In genomic region chr4:117064297-117064696, GRCh38 we compare ENCODE assay signal across 27 cellular contexts. TPM values are rescaled to one million over a fixed set of nuclear protein-coding genes. Genes with fewer than 3 reads are reported as not detected.
DNase-seq lines count a peak whose midpoint lies in the region; ATAC-seq and TF ChIP-seq lines count a peak whose summit lies in the region.
"Had no signal": no experiment of that assay in that cellular context is flagged by ENCODE, and none has a peak within 500 bp of the region (broad histone marks: within the 10 kb centered on the region; RNA-seq: fewer than 3 reads in every experiment).

No MANE protein-coding gene starts in this region.

- DNase-seq in HT1080 (ENCODE audit: low read depth) (peak; percentile 70), fibroblast of the aortic adventitia (ENCODE audit: low read depth) (peak; percentile 2), T-helper 17 cell (no peak), NCI-H1694 treated with DMSO at 0.1 percent for 48 hours (lab: John Stamatoyannopoulos, UW) (no peak)
- no peak for DNase-seq in activated CD4-positive, alpha-beta T cell treated with anti-CD3 and anti-CD28 coated beads for 48 hours
- DNase-seq: activated CD4-positive, alpha-beta T cell treated with anti-CD3 and anti-CD28 coated beads, Interleukin-2, amount 10 ng/mL, durations not matched to agents 7 days and 5 days; activated T-cell treated with anti-CD3 and anti-CD28 coated beads, Interleukin-2, amount 50 U/mL, for 48 hours; effector memory CD8-positive, alpha-beta T cell; foreskin melanocyte; HCEC 1CT; mesendoderm; NCI-H1417 treated with DMSO at 0.1 percent for 48 hours; NCI-H2081 treated with DMSO at 0.1 percent for 48 hours; NCI-H345; NCI-H748 treated with DMSO at 0.1 percent for 48 hours; nucleus accumbens; stimulated activated naive CD8-positive, alpha-beta T cell treated with anti-CD3 and anti-CD28 coated beads, Interleukin-15, Interleukin-2, amounts not matched to agents 100 U/mL and 50 U/mL, for 24 hours; testis; WERI-Rb-1 had no signal

- no peaks in the 10 kb centered on the region for H3K36me3 Mint-ChIP-seq in stimulated activated memory B cell treated with anti-CD40 and anti-IgM and Interleukin-4, amounts not matched to agents 10 μg/mL and 1 μg/mL and 100 μg/mL, for 72 hours
- H3K36me3 Mint-ChIP-seq in T-helper 17 cell (ENCODE audit: low read depth), result no peaks in the 10 kb centered on the region

- no peak for TF ChIP-seq CTCF in fibroblast of the aortic adventitia (IDR thresholded peaks at IDR 0.05; ENCODE audit: insufficient read depth, low read length)

- H3K4me3 Mint-ChIP-seq in stimulated activated memory B cell treated with anti-CD40 and anti-IgM and Interleukin-4, amounts not matched to agents 10 μg/mL and 1 μg/mL and 100 μg/mL, for 72 hours, result no peak overlapping the region
- H3K4me3 Mint-ChIP-seq in T-helper 17 cell, result no peak overlapping the region
- H3K4me3 Mint-ChIP-seq: activated CD4-positive, alpha-beta T cell treated with anti-CD3 and anti-CD28 coated beads, Interleukin-2, amount 10 ng/mL, durations not matched to agents 7 days and 5 days; effector memory CD8-positive, alpha-beta T cell had no signal

- H3K27ac Mint-ChIP-seq in stimulated activated memory B cell treated with anti-CD40 and anti-IgM and Interleukin-4, amounts not matched to agents 10 μg/mL and 1 μg/mL and 100 μg/mL, for 72 hours, result no peak overlapping the region
- no peak overlapping the region for H3K27ac Mint-ChIP-seq in T-helper 17 cell
- H3K27ac Mint-ChIP-seq: activated CD4-positive, alpha-beta T cell treated with anti-CD3 and anti-CD28 coated beads, Interleukin-2, amount 10 ng/mL, durations not matched to agents 7 days and 5 days; effector memory CD8-positive, alpha-beta T cell had no signal

- H3K9me3 ChIP-seq in T-helper 17 cell (ENCODE audit: control insufficient read depth, low read length, poor library complexity, severe bottlenecking), result no peaks in the 10 kb centered on the region
- H3K9me3 ChIP-seq: prostate gland, testis had no signal

- H3K4me1 Mint-ChIP-seq in stimulated activated memory B cell treated with anti-CD40 and anti-IgM and Interleukin-4, amounts not matched to agents 10 μg/mL and 1 μg/mL and 100 μg/mL, for 72 hours, result no peaks in the 10 kb centered on the region
- H3K4me1 Mint-ChIP-seq in T-helper 17 cell, result no peaks in the 10 kb centered on the region
- H3K4me1 Mint-ChIP-seq: activated CD4-positive, alpha-beta T cell treated with anti-CD3 and anti-CD28 coated beads, Interleukin-2, amount 10 ng/mL, durations not matched to agents 7 days and 5 days had no signal

- peak; percentile 73 for ATAC-seq in SK-N-SH treated with all-trans-retinoic acid at 6 μM for 48 hours
- peak; percentile 20 for ATAC-seq in stimulated activated memory B cell treated with anti-CD40 and anti-IgM and Interleukin-4, amounts not matched to agents 10 μg/mL and 1 μg/mL and 100 μg/mL, for 72 hours
- ATAC-seq in GM21528 (IDR thresholded peaks at IDR 0.05; ENCODE audit: low FRiP score, unreplicated experiment), result no peak
- no peak for ATAC-seq in T-helper 17 cell
- ATAC-seq: effector memory CD8-positive, alpha-beta T cell; esophagus mucosa; K562; stimulated activated naive CD8-positive, alpha-beta T cell treated with anti-CD3 and anti-CD28 coated beads, Interleukin-15, Interleukin-2, amounts not matched to agents 100 U/mL and 50 U/mL, for 24 hours had no signal

- peaks cover 4% of the 10 kb centered on the region for H3K9me3 Mint-ChIP-seq in stimulated activated memory B cell treated with anti-CD40 and anti-IgM and Interleukin-4, amounts not matched to agents 10 μg/mL and 1 μg/mL and 100 μg/mL, for 72 hours
- H3K9me3 Mint-ChIP-seq: activated CD4-positive, alpha-beta T cell treated with anti-CD3 and anti-CD28 coated beads, Interleukin-2, amount 10 ng/mL, durations not matched to agents 7 days and 5 days had no signal

- no peak overlapping the region for H3K4me3 ChIP-seq in fibroblast of the aortic adventitia (ENCODE audit: low read depth, low read length)
- H3K4me3 ChIP-seq: coronary artery, hepatocyte, K562, prostate gland, testis had no signal

- no peaks in the 10 kb centered on the region for H3K27me3 Mint-ChIP-seq in stimulated activated memory B cell treated with anti-CD40 and anti-IgM and Interleukin-4, amounts not matched to agents 10 μg/mL and 1 μg/mL and 100 μg/mL, for 72 hours
- no peaks in the 10 kb centered on the region for H3K27me3 Mint-ChIP-seq in T-helper 17 cell
- H3K27me3 Mint-ChIP-seq: activated CD4-positive, alpha-beta T cell treated with anti-CD3 and anti-CD28 coated beads, Interleukin-2, amount 10 ng/mL, durations not matched to agents 7 days and 5 days; effector memory CD8-positive, alpha-beta T cell had no signal

TF ChIP-seq in SK-N-SH treated with all-trans-retinoic acid at 6 μM for 48 hours, 23 proteins besides CTCF, POLR2A, EP300 and RAD21:
- TF ChIP-seq ARNTL (CRISPR knock-in tag; IDR thresholded peaks at IDR 0.05; ENCODE audit: borderline replicate concordance, low read depth), result no peak
- TF ChIP-seq ISL1 (CRISPR knock-in tag; IDR thresholded peaks at IDR 0.05), result peak; percentile 60

RNA-seq across cellular contexts. Expression of gene TRAM1L1, which starts 21.1 kb away (rescaled TPM):
- total RNA-seq in HT1080 (2014; rRNA removed; shearing (Covaris generic)), result not detected in 2 replicates
- polyA plus RNA-seq in HT1080 (2015; cell fraction: cytosol; rRNA removed), result not detected in 2 replicates
- polyA plus RNA-seq in HT1080 (2015; cell fraction: nucleus; rRNA removed), result not detected in 2 replicates
- total RNA-seq in fibroblast of the aortic adventitia (ENCODE audit: low replicate concordance) (3.2 and 4.3 TPM in 2 replicates), T-helper 17 cell (not detected)
- total RNA-seq: activated CD4-positive, alpha-beta T cell treated with anti-CD3 and anti-CD28 coated beads, Interleukin-2, amount 10 ng/mL, durations not matched to agents 7 days and 5 days had no signal

Comparison
In these comparisons a context has a peak if more than half of its experiments do, and no peak if none do; other contexts are left out.
1. DNase-seq: peak in HT1080 (single experiment) and fibroblast of the aortic adventitia (single experiment); none in activated CD4-positive, alpha-beta T cell treated with anti-CD3 and anti-CD28 coated beads for 48 hours (single experiment), T-helper 17 cell (0 of 3) and NCI-H1694 treated with DMSO at 0.1 percent for 48 hours (single experiment).
2. ATAC-seq: peak in SK-N-SH treated with all-trans-retinoic acid at 6 μM for 48 hours (single experiment) and stimulated activated memory B cell treated with anti-CD40 and anti-IgM and Interleukin-4, amounts not matched to agents 10 μg/mL and 1 μg/mL and 100 μg/mL, for 72 hours (single experiment); none in GM21528 (single experiment) and T-helper 17 cell (single experiment).